12 cellular contexts compared by ENCODE assay signal in genomic region chr12:63846249-63846967, GRCh38. TPM values are rescaled to one million over a fixed set of nuclear protein-coding genes. Genes with fewer than 3 reads are reported as not detected.
DNase-seq lines count a peak whose midpoint lies in the region; ATAC-seq and TF ChIP-seq lines count a peak whose summit lies in the region.
"Had no signal": no experiment of that assay in that cellular context is flagged by ENCODE, and none has a peak within 500 bp of the region (broad histone marks: within the 10 kb centered on the region; RNA-seq: fewer than 3 reads in every experiment).

No MANE protein-coding gene starts in this region.

- intact Hi-C loops in left ventricle myocardium inferior (cut with micrococcal nuclease) = loop anchor here (10.0 kb wide), 1 partner anchor 238 kb away; no protein-coding TSS in a partner anchor
- intact Hi-C loops in heart left ventricle (cut with DNase I) = loop anchor here in 7 of 10 donors (5.0 to 10.0 kb wide), 7 partner anchors 86 to 558 kb away; partner anchors contain the start of genes C12orf56 (in 1 of the 7) and XPOT (in 1 of the 7)
- intact Hi-C loops in breast epithelium (cut with DNase I; ENCODE audit: low total_unique reads) = loop anchor here (10.0 kb wide), 1 partner anchor 248 kb away; no protein-coding TSS in a partner anchor
- intact Hi-C loops in left lung (cut with DNase I) = no loop called here

- no peaks in the 10 kb centered on the region for H3K9me3 ChIP-seq in left ventricle myocardium inferior (replicated peaks)
- H3K9me3 ChIP-seq in heart left ventricle = no peaks in the 10 kb centered on the region
- H3K9me3 ChIP-seq in breast epithelium = no peaks in the 10 kb centered on the region
- no peaks in the 10 kb centered on the region for H3K9me3 ChIP-seq in left lung

- DNase-seq in left ventricle myocardium inferior = no peak
- no peak for DNase-seq in heart left ventricle
- DNase-seq in breast epithelium (ENCODE audit: low spot score in 2 of 2) = no peak
- DNase-seq in left lung = no peak
- no peak for DNase-seq in activated naive CD4-positive, alpha-beta T cell treated with Interleukin-2 at 50 U/mL for 16 hours
- DNase-seq in DMS53 (lab: John Stamatoyannopoulos, UW) = no peak
- DNase-seq: CD4-positive, alpha-beta T cell; immature natural killer cell; NCI-H187; stimulated activated CD4-positive, alpha-beta T cell treated with anti-CD3 and anti-CD28 coated beads, Interleukin-1b, Interleukin-23, amount 100 ng/mL, for 48 hours had no signal

- ATAC-seq in heart left ventricle = no peak
- no peak for ATAC-seq in left lung
- ATAC-seq in GM19395 (IDR thresholded peaks at IDR 0.05; ENCODE audit: unreplicated experiment) = no peak
- ATAC-seq in GM21367 (IDR thresholded peaks at IDR 0.05; ENCODE audit: unreplicated experiment) = no peak

- no peaks in the 10 kb centered on the region for H3K27me3 ChIP-seq in left ventricle myocardium inferior (ENCODE audit: low read depth)
- H3K27me3 ChIP-seq in heart left ventricle = no peaks in the 10 kb centered on the region
- no peaks in the 10 kb centered on the region for H3K27me3 ChIP-seq in breast epithelium
- peaks cover 0 to 26% of the 10 kb centered on the region in 2 donors for H3K27me3 ChIP-seq in left lung

- H3K4me3 ChIP-seq in left ventricle myocardium inferior (peak overlapping the region; percentile 93), heart left ventricle (peak overlapping the region in 5 of 12 donors; percentile 1 to 100 (median 95)), breast epithelium (peak overlapping the region; percentile 93 to 99 (median 98)), left lung (peak overlapping the region; percentile 67 to 75)

- no peak for TF ChIP-seq POLR2A in heart left ventricle (IDR thresholded peaks at IDR 0.05)
- TF ChIP-seq POLR2A in breast epithelium (IDR thresholded peaks at IDR 0.05) = no peak

- no peak for TF ChIP-seq CTCF in left ventricle myocardium inferior (IDR thresholded peaks at IDR 0.05; ENCODE audit: borderline replicate concordance)
- TF ChIP-seq CTCF in heart left ventricle (IDR thresholded peaks at IDR 0.05) = no peak
- TF ChIP-seq CTCF in breast epithelium (IDR thresholded peaks at IDR 0.05) = no peak
- TF ChIP-seq CTCF in left lung (IDR thresholded peaks at IDR 0.05) = no peak

- no peaks in the 10 kb centered on the region for H3K36me3 ChIP-seq in left ventricle myocardium inferior
- H3K36me3 ChIP-seq in heart left ventricle = no peaks in the 10 kb centered on the region
- H3K36me3 ChIP-seq in breast epithelium = no peaks in the 10 kb centered on the region
- no peaks in the 10 kb centered on the region for H3K36me3 ChIP-seq in left lung

- 88 to 92% (median 89%) methylated on average over 6 of the region's 6 CpGs for WGBS in heart left ventricle, 4 donors

- no peak overlapping the region for H3K27ac ChIP-seq in left ventricle myocardium inferior (replicated peaks)
- H3K27ac ChIP-seq in heart left ventricle = no peak overlapping the region
- H3K27ac ChIP-seq in breast epithelium = peak overlapping the region; percentile 9 to 15
- no peak overlapping the region for H3K27ac ChIP-seq in left lung

- peaks cover 39% of the 10 kb centered on the region for H3K4me1 ChIP-seq in left ventricle myocardium inferior
- peaks cover 0 to 36% (median 9%) of the 10 kb centered on the region in 12 donors for H3K4me1 ChIP-seq in heart left ventricle
- peaks cover 0 to 15% of the 10 kb centered on the region in 2 donors for H3K4me1 ChIP-seq in breast epithelium
- peaks cover 9 to 20% of the 10 kb centered on the region in 2 donors for H3K4me1 ChIP-seq in left lung

RNA-seq across cellular contexts. Expression of gene SRGAP1, which starts 1.9 kb away (rescaled TPM):
- total RNA-seq in left ventricle myocardium inferior (2.3 TPM), heart left ventricle (10 to 100 TPM in 1 of 9 donors, 1 to 10 TPM in 8; 2.1 to 10.6 (median 4.5) TPM), breast epithelium (10 to 100 TPM; 20.3 to 58.7 (median 29.3) TPM), left lung (10 to 100 TPM; 12.7 to 15.6 TPM)
- 1 to 10 TPM; 1.3 to 4.5 TPM for polyA plus RNA-seq in heart left ventricle

Comparison
In these comparisons a context has a peak if more than half of its experiments do, and no peak if none do; other contexts are left out.
1. H3K27ac ChIP-seq: peak in breast epithelium (2 of 2); none in left ventricle myocardium inferior (single experiment), heart left ventricle (0 of 12) and left lung (0 of 2).
2. intact Hi-C loops: an anchor here in left ventricle myocardium inferior (10.0 kb wide), heart left ventricle (5.0 to 10.0 kb wide) and breast epithelium (10.0 kb wide); none called in left lung.